3 cellular contexts compared by ENCODE assay signal in genomic region chr20:53727239-53727638, GRCh38.
A peak's percentile ranks its signal among the peaks of the same experiment; 100 is the strongest.
TF ChIP-seq lines count a peak whose summit lies in the region.

No MANE protein-coding gene starts in this region.

TF ChIP-seq in GM12878, 131 proteins besides CTCF, POLR2A, EP300 and RAD21:
- peak; percentile 75; the same call in 1 of the 2 replicates for TF ChIP-seq NFXL1 (IDR thresholded peaks at IDR 0.05; ENCODE audit: borderline replicate concordance)
- peak in 1 of 2 experiments; percentile 42; a peak in 1 of 4 replicates for TF ChIP-seq ETV6 (conservative IDR thresholded peaks at IDR 0.05 in 1 of 2, IDR thresholded peaks at IDR 0.05 in 1 of 2; ENCODE audit: borderline replicate concordance in 1 of 2, low read depth in 1 of 2)
TF ChIP-seq in GM12878: peak in this region for 2; not testable (repeated sequence) for 129.

TF ChIP-seq in K562, 482 proteins besides CTCF, POLR2A, EP300 and RAD21:
- TF ChIP-seq EWSR1 (IDR thresholded peaks at IDR 0.05; ENCODE audit: borderline replicate concordance, low read depth, partially characterized antibody), result peak; percentile 58
- TF ChIP-seq CEBPB (tag; IDR thresholded peaks at IDR 0.05), result peak; percentile 71
- TF ChIP-seq ZBTB11 (CRISPR knock-in tag; IDR thresholded peaks at IDR 0.05), result peak in 1 of 3 experiments; percentile 84; a peak in 1 of 6 replicates

TF ChIP-seq in HepG2, 621 proteins besides CTCF, POLR2A, EP300 and RAD21:
- TF ChIP-seq FOXP4 (CRISPR knock-in tag; IDR thresholded peaks at IDR 0.05) (0 out of 2 replicates have a peak, but pooled peaks have one; percentile 15), CEBPG (CRISPR knock-in tag; IDR thresholded peaks at IDR 0.05) (peak; percentile 29; the same call in 1 of the 2 replicates), ZNF362 (CRISPR knock-in tag; IDR thresholded peaks at IDR 0.05; ENCODE audit: borderline replicate concordance) (0 out of 2 replicates have a peak, but pooled peaks have one; percentile 16), CEBPB (IDR thresholded peaks at IDR 0.05; ENCODE audit: borderline replicate concordance, low read depth, low read length) (peak; percentile 52; the same call in 1 of the 2 replicates)
